In genomic region chr19:292281-292884, GRCh38 we compare ENCODE assay signal across 17 cellular contexts. TPM values are rescaled to one million over a fixed set of nuclear protein-coding genes. Genes with fewer than 3 reads are reported as not detected.
DNase-seq lines count a peak whose midpoint lies in the region; ATAC-seq and TF ChIP-seq lines count a peak whose summit lies in the region.
"Had no signal": no experiment of that assay in that cellular context is flagged by ENCODE, and none has a peak within 500 bp of the region (broad histone marks: within the 10 kb centered on the region; RNA-seq: fewer than 3 reads in every experiment).

No MANE protein-coding gene starts in this region.

- intact Hi-C loops in activated naive CD4-positive, alpha-beta T cell treated with anti-CD3 and anti-CD28 coated beads for 36 hours (cut with micrococcal nuclease) = no loop called here

- DNase-seq in activated naive CD4-positive, alpha-beta T cell treated with anti-CD3 and anti-CD28 coated beads for 36 hours = no peak
- DNase-seq in caudate nucleus (lab: John Stamatoyannopoulos, UW) (no peak), type B pancreatic cell (ENCODE audit: extremely low spot score, unreplicated experiment) (no peak), SW480 (ENCODE audit: low spot score) (no peak), foreskin fibroblast (no peak)
- no peak for DNase-seq in naive thymus-derived CD8-positive, alpha-beta T cell
- DNase-seq: activated gamma-delta T cell treated with Interleukin-2 at 50 U/mL for 16 hours; kidney; NCI-H146; OCI-M1; SHP77 treated with DMSO at 0.1 percent for 48 hours; stimulated activated CD8-positive, alpha-beta memory T cell treated with anti-CD3 and anti-CD28 coated beads, Interleukin-4, amount 100 ng/mL, for 48 hours had no signal

- peaks cover 34% of the 10 kb centered on the region for H3K27me3 Mint-ChIP-seq in activated naive CD4-positive, alpha-beta T cell treated with anti-CD3 and anti-CD28 coated beads, Interleukin-2, amount 50 U/mL, for 24 hours
- peaks cover 49% of the 10 kb centered on the region for H3K27me3 Mint-ChIP-seq in activated naive CD4-positive, alpha-beta T cell treated with anti-CD3 and anti-CD28 coated beads for 36 hours (ENCODE audit: low read depth)
- H3K27me3 Mint-ChIP-seq in naive thymus-derived CD8-positive, alpha-beta T cell = peaks cover 13 to 74% (median 45%) of the 10 kb centered on the region in 5 donors
- H3K27me3 Mint-ChIP-seq in type B pancreatic cell = peaks cover 70% of the 10 kb centered on the region

- peak overlapping the region; percentile 59 for H3K27ac Mint-ChIP-seq in activated naive CD4-positive, alpha-beta T cell treated with anti-CD3 and anti-CD28 coated beads, Interleukin-2, amount 50 U/mL, for 24 hours
- H3K27ac Mint-ChIP-seq in activated naive CD4-positive, alpha-beta T cell treated with anti-CD3 and anti-CD28 coated beads for 36 hours = no peak overlapping the region
- H3K27ac Mint-ChIP-seq in naive thymus-derived CD8-positive, alpha-beta T cell = no peak overlapping the region
- no peak overlapping the region for H3K27ac Mint-ChIP-seq in type B pancreatic cell

- H3K4me1 Mint-ChIP-seq in activated naive CD4-positive, alpha-beta T cell treated with anti-CD3 and anti-CD28 coated beads, Interleukin-2, amount 50 U/mL, for 24 hours = peaks cover 18% of the 10 kb centered on the region
- H3K4me1 Mint-ChIP-seq in activated naive CD4-positive, alpha-beta T cell treated with anti-CD3 and anti-CD28 coated beads for 36 hours (ENCODE audit: low read depth) = peaks cover 12% of the 10 kb centered on the region
- H3K4me1 Mint-ChIP-seq in naive thymus-derived CD8-positive, alpha-beta T cell = peaks cover 4 to 24% (median 20%) of the 10 kb centered on the region in 4 donors
- H3K4me1 Mint-ChIP-seq in type B pancreatic cell (ENCODE audit: unreplicated experiment) = peaks cover 25% of the 10 kb centered on the region

- POLR2A ChIA-PET in naive thymus-derived CD8-positive, alpha-beta T cell (lab: Charles Lee) = no interaction called here

- H3K36me3 Mint-ChIP-seq in activated naive CD4-positive, alpha-beta T cell treated with anti-CD3 and anti-CD28 coated beads, Interleukin-2, amount 50 U/mL, for 24 hours = no peaks in the 10 kb centered on the region
- no peaks in the 10 kb centered on the region for H3K36me3 Mint-ChIP-seq in activated naive CD4-positive, alpha-beta T cell treated with anti-CD3 and anti-CD28 coated beads for 36 hours (ENCODE audit: low read depth)
- H3K36me3 Mint-ChIP-seq in naive thymus-derived CD8-positive, alpha-beta T cell = peaks cover 0 to 2% (median 0%) of the 10 kb centered on the region in 3 donors
- no peaks in the 10 kb centered on the region for H3K36me3 Mint-ChIP-seq in type B pancreatic cell

- no peaks in the 10 kb centered on the region for H3K9me3 Mint-ChIP-seq in activated naive CD4-positive, alpha-beta T cell treated with anti-CD3 and anti-CD28 coated beads, Interleukin-2, amount 50 U/mL, for 24 hours
- no peaks in the 10 kb centered on the region for H3K9me3 Mint-ChIP-seq in activated naive CD4-positive, alpha-beta T cell treated with anti-CD3 and anti-CD28 coated beads for 36 hours
- H3K9me3 Mint-ChIP-seq in naive thymus-derived CD8-positive, alpha-beta T cell = no peaks in the 10 kb centered on the region
- H3K9me3 Mint-ChIP-seq in type B pancreatic cell = no peaks in the 10 kb centered on the region

- H3K4me3 Mint-ChIP-seq in activated naive CD4-positive, alpha-beta T cell treated with anti-CD3 and anti-CD28 coated beads, Interleukin-2, amount 50 U/mL, for 24 hours = peak overlapping the region; percentile 28
- H3K4me3 Mint-ChIP-seq in activated naive CD4-positive, alpha-beta T cell treated with anti-CD3 and anti-CD28 coated beads for 36 hours = no peak overlapping the region
- peak overlapping the region in 6 of 10 donors; percentile 21 to 53 (median 39) for H3K4me3 Mint-ChIP-seq in naive thymus-derived CD8-positive, alpha-beta T cell
- peak overlapping the region; percentile 48 for H3K4me3 Mint-ChIP-seq in type B pancreatic cell

- CTCF ChIA-PET in activated naive CD4-positive, alpha-beta T cell treated with anti-CD3 and anti-CD28 coated beads for 36 hours (lab: Charles Lee) = no interaction called here

- peak overlapping the region; percentile 62 for H3K27ac ChIP-seq in caudate nucleus (ENCODE audit: low read depth, low read length)
- H3K27ac ChIP-seq: coronary artery had no signal

- TF ChIP-seq CTCF in type B pancreatic cell (conservative IDR thresholded peaks at IDR 0.05) (no peak), foreskin fibroblast (IDR thresholded peaks at IDR 0.05; ENCODE audit: low read depth, low read length) (no peak)

- no peak for ATAC-seq in naive thymus-derived CD8-positive, alpha-beta T cell
- no peak for ATAC-seq in HG03196 (IDR thresholded peaks at IDR 0.05; ENCODE audit: unreplicated experiment)
- ATAC-seq: activated CD4-positive, CD25-positive, alpha-beta regulatory T cell treated with anti-CD3 and anti-CD28 coated beads, Interleukin-2, amount 50 U/mL, for 24 hours had no signal

- H3K4me3 ChIP-seq in foreskin fibroblast (ENCODE audit: low read depth in 1 of 2, low read length in 2 of 2) = no peak overlapping the region
- H3K4me3 ChIP-seq: mucosa of descending colon had no signal

RNA-seq across cellular contexts. Expression of gene PLPP2, which starts 1.2 kb away (rescaled TPM):
- total RNA-seq in activated naive CD4-positive, alpha-beta T cell treated with anti-CD3 and anti-CD28 coated beads for 36 hours = under 1 TPM; 0.25 to 0.41 TPM
- total RNA-seq in naive thymus-derived CD8-positive, alpha-beta T cell = not detected
- polyA plus RNA-seq in naive thymus-derived CD8-positive, alpha-beta T cell = under 1 TPM in 1 of 3 donors, not detected in 2; 0.69 TPM
- 7.6 and 8.6 TPM in 2 replicates for total RNA-seq in type B pancreatic cell (ENCODE audit: low replicate concordance)

RNA-seq across cellular contexts. Expression of gene MIER2, which starts 52.2 kb away (rescaled TPM):
- total RNA-seq in activated naive CD4-positive, alpha-beta T cell treated with anti-CD3 and anti-CD28 coated beads for 36 hours = 10 to 100 TPM; 19.4 to 20.4 TPM
- total RNA-seq in naive thymus-derived CD8-positive, alpha-beta T cell = 10 to 100 TPM; 16.8 to 20.3 TPM
- polyA plus RNA-seq in naive thymus-derived CD8-positive, alpha-beta T cell = 1 to 10 TPM; 2.1 to 3.1 (median 2.4) TPM
- total RNA-seq in type B pancreatic cell (ENCODE audit: low replicate concordance) = 42.3 and 43.3 TPM in 2 replicates
